ENCODE assay signal across 22 cellular contexts in genomic region chr22:19466126-19466716, GRCh38. TPM values are rescaled to one million over a fixed set of nuclear protein-coding genes. Genes with fewer than 3 reads are reported as not detected.
"Had no signal": no experiment of that assay in that cellular context is flagged by ENCODE, and none has a peak within 500 bp of the region (broad histone marks: within the 10 kb centered on the region; RNA-seq: fewer than 3 reads in every experiment).

No MANE protein-coding gene starts in this region.

- H3K4me3 Mint-ChIP-seq: naive thymus-derived CD8-positive, alpha-beta T cell; stimulated activated effector memory CD8-positive, alpha-beta T cell treated with anti-CD3 and anti-CD28 coated beads, Interleukin-12 subunit alpha, Interleukin-12 subunit beta, amount 100 ng/mL, for 72 hours; type B pancreatic cell had no signal

- H3K4me3 ChIP-seq: dorsolateral prefrontal cortex, heart left ventricle, psoas muscle, right lobe of liver, suprapubic skin, thyroid gland had no signal

- H3K9me3 Mint-ChIP-seq: naive thymus-derived CD8-positive, alpha-beta T cell; stimulated activated effector memory CD8-positive, alpha-beta T cell treated with anti-CD3 and anti-CD28 coated beads, Interleukin-12 subunit alpha, Interleukin-12 subunit beta, amount 100 ng/mL, for 72 hours; type B pancreatic cell had no signal

- H3K9me3 ChIP-seq: heart left ventricle, neutrophil, psoas muscle, right lobe of liver, suprapubic skin, thyroid gland had no signal

- H3K27me3 Mint-ChIP-seq: naive thymus-derived CD8-positive, alpha-beta T cell; type B pancreatic cell had no signal

- H3K27ac ChIP-seq: heart left ventricle, neutrophil, psoas muscle, right lobe of liver, suprapubic skin, thyroid gland had no signal

- H3K27me3 ChIP-seq: dorsolateral prefrontal cortex, heart left ventricle, neutrophil, right lobe of liver, suprapubic skin, thyroid gland had no signal

- FAIRE-seq: urothelium cell line had no signal

- ATAC-seq: heart left ventricle; left lobe of liver; naive thymus-derived CD8-positive, alpha-beta T cell; psoas muscle; right lobe of liver; stimulated activated effector memory CD8-positive, alpha-beta T cell treated with anti-CD3 and anti-CD28 coated beads, Interleukin-12 subunit alpha, Interleukin-12 subunit beta, amount 100 ng/mL, for 72 hours; stimulated activated naive CD8-positive, alpha-beta T cell treated with anti-CD3 and anti-CD28 coated beads, Interleukin-15, Interleukin-2, amounts not matched to agents 100 U/mL and 50 U/mL, for 24 hours had no signal

- H3K27ac Mint-ChIP-seq: naive thymus-derived CD8-positive, alpha-beta T cell; type B pancreatic cell had no signal

- H3K4me1 ChIP-seq: psoas muscle, right lobe of liver, thyroid gland had no signal

- DNase-seq: effector CD8-positive, alpha-beta T cell; foreskin melanocyte; heart left ventricle; hypothalamus; islet precursor cell; mammary epithelial cell; naive thymus-derived CD8-positive, alpha-beta T cell; psoas muscle; retina; stimulated activated CD4-positive, alpha-beta T cell treated with anti-CD3 and anti-CD28 coated beads, Interleukin-4, amount 100 ng/mL, for 1 hour; stimulated activated CD8-positive, alpha-beta memory T cell treated with anti-CD3 and anti-CD28 coated beads, Interleukin-4, amount 100 ng/mL, for 48 hours; stimulated activated naive CD8-positive, alpha-beta T cell treated with anti-CD3 and anti-CD28 coated beads, Interleukin-15, Interleukin-2, amounts not matched to agents 100 U/mL and 50 U/mL, for 24 hours; thyroid gland had no signal

RNA-seq across cellular contexts. Expression of gene CDC45, which starts 13.5 kb away (rescaled TPM):
- total RNA-seq: mesenteric fat pad had no signal
